ENCODE assay signal across 2 cellular contexts in genomic region chr16:70643264-70643663, GRCh38. TPM values are rescaled to one million over a fixed set of nuclear protein-coding genes. Genes with fewer than 3 reads are reported as not detected.
"Had no signal": no experiment of that assay in that cellular context is flagged by ENCODE, and none has a peak within 500 bp of the region (broad histone marks: within the 10 kb centered on the region; RNA-seq: fewer than 3 reads in every experiment).

No MANE protein-coding gene starts in this region.

RNA-seq across cellular contexts. Expression of gene IL34, which starts 3.1 kb away (rescaled TPM):
- total RNA-seq: MCF 10A, NCI-H460 had no signal
